In genomic region chr13:107743983-107744382, GRCh38 we compare ENCODE assay signal across 20 cellular contexts.
A peak's percentile ranks its signal among the peaks of the same experiment; 100 is the strongest.
DNase-seq lines count a peak whose midpoint lies in the region; TF ChIP-seq lines count a peak whose summit lies in the region.
"Had no signal": no experiment of that assay in that cellular context is flagged by ENCODE, and none has a peak within 500 bp of the region (broad histone marks: within the 10 kb centered on the region; RNA-seq: fewer than 3 reads in every experiment).

No MANE protein-coding gene starts in this region.

- DNase-seq in GM04504 (ENCODE audit: low read depth) (peak; percentile 23), fibroblast of pulmonary artery (ENCODE audit: low read depth) (peak; percentile 26), pons (ENCODE audit: low spot score) (peak; percentile 52), testis (no peak), H9 (no peak), Calu3 (no peak), NOMO-1 treated with dmso at 0.1 percent for 144 hours (lab: John Stamatoyannopoulos, UW; ENCODE audit: unreplicated experiment) (no peak)
- DNase-seq: ACHN; activated CD8-positive, alpha-beta T cell treated with anti-CD3 and anti-CD28 coated beads for 36 hours; activated T-cell treated with anti-CD3 and anti-CD28 coated beads, Interleukin-2, amount 50 U/mL, for 24 hours; brain microvascular endothelial cell; CD4-positive, alpha-beta T cell; GOT3; KBM-7; naive B cell; NCI-H1694 treated with DMSO at 0.1 percent for 48 hours; RPMI8226 had no signal

- H3K27ac ChIP-seq in VCaP (peak overlapping the region; percentile 69), testis (no peak overlapping the region), H9 (ENCODE audit: insufficient read length, low read depth, low read length) (no peak overlapping the region)
- H3K27ac ChIP-seq: brain microvascular endothelial cell had no signal

- H2BK120ac ChIP-seq in H9 (ENCODE audit: low read depth, low read length, poor library complexity, severe bottlenecking) = no peak overlapping the region

- H3K9me3 Mint-ChIP-seq in H9 (peaks cover 0 to 3% of the 10 kb centered on the region in 2 experiments; a peak in 2 of 5 replicates), Calu3 (ENCODE audit: low read depth, unreplicated experiment) (no peaks in the 10 kb centered on the region)
- H3K9me3 Mint-ChIP-seq: activated T-cell treated with anti-CD3 and anti-CD28 coated beads, Interleukin-2, amount 50 U/mL, for 24 hours had no signal

- TF ChIP-seq CTCF in VCaP (conservative IDR thresholded peaks at IDR 0.05) = no peak
- TF ChIP-seq CTCF in fibroblast of pulmonary artery (IDR thresholded peaks at IDR 0.05; ENCODE audit: low read length, missing control alignments) = no peak
- TF ChIP-seq CTCF in testis (IDR thresholded peaks at IDR 0.05) = no peak
- no peak for TF ChIP-seq CTCF in H9 (conservative IDR thresholded peaks at IDR 0.05)
- no peak for TF ChIP-seq CTCF in Calu3 (IDR thresholded peaks at IDR 0.05; ENCODE audit: unreplicated experiment)

- no peaks in the 10 kb centered on the region for H4K20me1 ChIP-seq in H9 (ENCODE audit: control insufficient read depth, insufficient read depth, insufficient read length)

- no peak overlapping the region for H2AFZ ChIP-seq in H9 (ENCODE audit: low read length)

- no peak overlapping the region for H3T11ph ChIP-seq in H9 (ENCODE audit: low read length)

- H3K23me2 ChIP-seq in H9 (ENCODE audit: insufficient read length, low read depth, low read length, poor library complexity, severe bottlenecking) = no peaks in the 10 kb centered on the region

- H3K4me3 ChIP-seq in fibroblast of pulmonary artery (replicated peaks; ENCODE audit: low read depth, low read length) = no peak overlapping the region
- no peak overlapping the region for H3K4me3 ChIP-seq in testis
- H3K4me3 ChIP-seq: lung had no signal

- no peak overlapping the region for H3K56ac ChIP-seq in H9 (ENCODE audit: insufficient read length, low read depth, low read length)

- no peak for TF ChIP-seq POLR2A in testis (IDR thresholded peaks at IDR 0.05)

- H3K4me1 ChIP-seq in testis (no peaks in the 10 kb centered on the region), H9 (ENCODE audit: insufficient read depth, low read length) (no peaks in the 10 kb centered on the region)

- H3K4me3 Mint-ChIP-seq in H9 (no peak overlapping the region), Calu3 (ENCODE audit: low read depth, unreplicated experiment) (no peak overlapping the region)
- H3K4me3 Mint-ChIP-seq: activated CD8-positive, alpha-beta T cell treated with anti-CD3 and anti-CD28 coated beads for 36 hours; activated naive CD8-positive, alpha-beta T cell; activated T-cell treated with anti-CD3 and anti-CD28 coated beads, Interleukin-2, amount 50 U/mL, for 24 hours; CD4-positive, alpha-beta T cell; naive B cell had no signal

- H3K27ac Mint-ChIP-seq in H9 (no peak overlapping the region; a peak in 1 of 7 replicates), Calu3 (ENCODE audit: unreplicated experiment) (no peak overlapping the region)
- H3K27ac Mint-ChIP-seq: activated CD8-positive, alpha-beta T cell treated with anti-CD3 and anti-CD28 coated beads for 36 hours; activated naive CD8-positive, alpha-beta T cell; activated T-cell treated with anti-CD3 and anti-CD28 coated beads, Interleukin-2, amount 50 U/mL, for 24 hours; CD4-positive, alpha-beta T cell; naive B cell had no signal

- H3K36me3 ChIP-seq in testis (ENCODE audit: low read depth, missing control alignments) = no peaks in the 10 kb centered on the region
- H3K36me3 ChIP-seq: brain microvascular endothelial cell had no signal

- no peak overlapping the region for H2BK5ac ChIP-seq in H9 (ENCODE audit: insufficient read length, low read length)

- WGBS in testis, 2 donors = 68 to 81% methylated on average over 3 of the region's 3 CpGs
- no CpG with 5 or more reads among the region's 3 CpGs for WGBS in H9 (ENCODE audit: extremely low coverage, insufficient read length, low lambda C conversion rate)

- H3K23ac ChIP-seq in H9 (ENCODE audit: insufficient read length, low read depth, low read length) = no peak overlapping the region

- no peak overlapping the region for H4K91ac ChIP-seq in H9 (ENCODE audit: insufficient read length, low read depth, low read length)

- H3K79me2 ChIP-seq in H9 (ENCODE audit: insufficient read depth, low read length) = no peaks in the 10 kb centered on the region

- H3K27me3 ChIP-seq in testis (no peaks in the 10 kb centered on the region), H9 (ENCODE audit: insufficient read depth, low read length) (no peaks in the 10 kb centered on the region)
- H3K27me3 ChIP-seq: brain microvascular endothelial cell had no signal

- H3K9ac ChIP-seq in H9 (ENCODE audit: extremely low read depth, insufficient read length, low read length) = no peak overlapping the region

- H3K4me2 ChIP-seq in H9 (ENCODE audit: insufficient read depth, insufficient read length, low read length) = no peak overlapping the region

- H3K4ac ChIP-seq in H9 (ENCODE audit: low read depth, low read length) = no peak overlapping the region

- CTCF ChIA-PET in Calu3 (lab: Charles Lee) = no interaction called here

- H3K27me3 Mint-ChIP-seq in H9 (ENCODE audit: low read depth) (no peaks in the 10 kb centered on the region), Calu3 (ENCODE audit: unreplicated experiment) (no peaks in the 10 kb centered on the region)
- H3K27me3 Mint-ChIP-seq: activated CD8-positive, alpha-beta T cell treated with anti-CD3 and anti-CD28 coated beads for 36 hours; activated naive CD8-positive, alpha-beta T cell; activated T-cell treated with anti-CD3 and anti-CD28 coated beads, Interleukin-2, amount 50 U/mL, for 24 hours; CD4-positive, alpha-beta T cell; naive B cell had no signal

- no peak overlapping the region for H2AK5ac ChIP-seq in H9 (ENCODE audit: insufficient read length, low read length)

- H3K18ac ChIP-seq in H9 (ENCODE audit: insufficient read length, low read depth, low read length) = no peak overlapping the region

- H2BK20ac ChIP-seq in H9 (ENCODE audit: low read depth, low read length, poor library complexity, severe bottlenecking) = no peak overlapping the region

- intact Hi-C loops in testis (cut with DNase I; ENCODE audit: low total_unique reads) = no loop called here
- intact Hi-C loops in Calu3 (cut with micrococcal nuclease; ENCODE audit: unreplicated experiment) = loop anchor here (10.0 kb wide), 1 partner anchor 121 kb away; a partner anchor contains a TSS

- peaks cover 0 to 5% (median 0%) of the 10 kb centered on the region in 3 experiments; a peak in 1 of 7 replicates for H3K36me3 Mint-ChIP-seq in H9 (ENCODE audit: insufficient read depth in 1 of 3, low read depth in 3 of 3)
- H3K36me3 Mint-ChIP-seq in Calu3 (ENCODE audit: insufficient read depth, unreplicated experiment) = no peaks in the 10 kb centered on the region
- H3K36me3 Mint-ChIP-seq: activated naive CD8-positive, alpha-beta T cell; naive B cell had no signal

- H3K9me3 ChIP-seq in testis = no peaks in the 10 kb centered on the region
- no peaks in the 10 kb centered on the region for H3K9me3 ChIP-seq in H9 (ENCODE audit: control insufficient read depth, low read depth, low read length)

- no peak overlapping the region for H4K5ac ChIP-seq in H9 (ENCODE audit: insufficient read length, low read depth, low read length)

- no peak overlapping the region for H3K14ac ChIP-seq in H9 (ENCODE audit: insufficient read depth, low read length)

- H2BK15ac ChIP-seq in H9 (ENCODE audit: low read depth, low read length) = no peak overlapping the region

- H3K4me1 Mint-ChIP-seq in H9 (peaks cover 5 to 6% of the 10 kb centered on the region in 2 experiments), Calu3 (ENCODE audit: low read depth, unreplicated experiment) (no peaks in the 10 kb centered on the region)
- H3K4me1 Mint-ChIP-seq: naive B cell had no signal

- BruUV-seq in Calu3 (replicated peaks; lab: Mats Ljungman, UMichigan) = no TSS peak

- no peak overlapping the region for H2BK12ac ChIP-seq in H9 (ENCODE audit: insufficient read length, low read depth, low read length)

- H3K79me1 ChIP-seq in H9 (ENCODE audit: insufficient read depth, low read depth, low read length, poor library complexity, severe bottlenecking) = no peaks in the 10 kb centered on the region

- no peak overlapping the region for H4K8ac ChIP-seq in H9 (replicated peaks; ENCODE audit: insufficient read length, low read depth, low read length)

Comparison
In these comparisons a context has a peak if more than half of its experiments do, and no peak if none do; other contexts are left out.
1. DNase-seq: peak in GM04504 (single experiment), fibroblast of pulmonary artery (single experiment) and pons (single experiment); none in testis (single experiment), H9 (single experiment), Calu3 (single experiment) and NOMO-1 treated with dmso at 0.1 percent for 144 hours (single experiment).